24 cellular contexts compared by ENCODE assay signal in the genomic region with DNA sequence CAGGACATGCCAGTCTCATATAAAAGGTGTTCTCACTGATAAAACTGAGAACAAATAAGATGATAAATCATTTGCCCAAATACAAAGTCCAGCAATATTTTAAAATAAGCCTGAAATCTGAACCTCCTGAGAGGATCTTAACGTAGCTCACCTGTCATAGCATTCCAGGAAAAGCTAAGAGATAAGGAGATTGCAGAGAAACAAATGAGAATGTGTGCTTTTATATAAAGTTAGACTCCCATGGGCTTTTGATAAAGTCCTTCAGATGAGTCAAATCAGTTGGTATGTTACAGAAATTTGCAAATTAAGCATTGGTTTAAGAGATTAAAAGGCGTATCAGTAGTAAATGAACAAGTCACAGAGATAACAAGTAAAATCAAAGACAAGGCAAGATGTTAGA.
"Had no signal": no experiment of that assay in that cellular context is flagged by ENCODE, and none has a peak within 500 bp of the region (broad histone marks: within the 10 kb centered on the region; RNA-seq: fewer than 3 reads in every experiment).

No MANE protein-coding gene starts in this region.

- ATAC-seq: effector memory CD8-positive, alpha-beta T cell; gastroesophageal sphincter; heart left ventricle; left lobe of liver; naive thymus-derived CD4-positive, alpha-beta T cell; sciatic nerve; stimulated activated effector memory CD8-positive, alpha-beta T cell treated with anti-CD3 and anti-CD28 coated beads, Interleukin-12 subunit alpha, Interleukin-12 subunit beta, amount 100 ng/mL, for 72 hours had no signal

- DNase-seq: cortex of kidney; effector memory CD8-positive, alpha-beta T cell; foreskin fibroblast; heart left ventricle; kidney; mesendoderm; midbrain; naive thymus-derived CD4-positive, alpha-beta T cell; stimulated activated CD4-positive, alpha-beta T cell treated with anti-CD3 and anti-CD28 coated beads, Interleukin-2, amount 100 ng/mL, for 24 hours; stimulated activated CD4-positive, alpha-beta T cell treated with anti-CD3 and anti-CD28 coated beads, Interleukin-4, amount 100 ng/mL, for 24 hours; stimulated activated naive CD4-positive, alpha-beta T cell treated with Interleukin-2 at 50 U/mL for 16 hours; stomach; thyroid gland; trophoblast cell had no signal

- H3K4me3 ChIP-seq: gastroesophageal sphincter, heart left ventricle, hepatocyte, lung, neural progenitor cell, prostate gland, right atrium auricular region, stomach, thyroid gland, vagina had no signal
